Comparison of ENCODE assay signal across 21 cellular contexts in genomic region chr16:83682126-83682857, GRCh38.
"Had no signal": no experiment of that assay in that cellular context is flagged by ENCODE, and none has a peak within 500 bp of the region (broad histone marks: within the 10 kb centered on the region; RNA-seq: fewer than 3 reads in every experiment).

No MANE protein-coding gene starts in this region.

- H3K4me3 ChIP-seq: coronary artery, heart left ventricle, mucosa of descending colon, sigmoid colon, thyroid gland had no signal

- DNase-seq: activated CD4-positive, alpha-beta T cell treated with anti-CD3 and anti-CD28 coated beads, Interleukin-2, amount 10 ng/mL, durations not matched to agents 7 days and 5 days; activated CD4-positive, CD25-positive, alpha-beta regulatory T cell; activated CD8-positive, alpha-beta memory T cell treated with anti-CD3 and anti-CD28 coated beads, Interleukin-2, amount 50 U/mL, for 4 hours; activated effector memory CD4-positive, alpha-beta T cell treated with Interleukin-2 at 50 U/mL for 16 hours; activated naive CD4-positive, alpha-beta T cell treated with anti-CD3 and anti-CD28 coated beads, Interleukin-2, amount 10 ng/mL, durations not matched to agents 7 days and 5 days; activated naive CD8-positive, alpha-beta T cell treated with anti-CD3 and anti-CD28 coated beads, Interleukin-2, amount 50 U/mL, for 24 hours; activated T-cell treated with anti-CD3 and anti-CD28 coated beads, Interleukin-2, amount 50 U/mL, for 4 hours; anterior cingulate cortex; brain microvascular endothelial cell; central memory CD4-positive, alpha-beta T cell; erythroblast; heart left ventricle; left ventricle myocardium superior; mucosa of descending colon; naive B cell; sigmoid colon; stimulated activated naive B cell treated with anti-CD40 and anti-IgM and Interleukin-4, amounts not matched to agents 10 μg/mL and 1 μg/mL and 100 μg/mL, for 72 hours; T-cell had no signal

- H3K27me3 ChIP-seq: brain microvascular endothelial cell, heart left ventricle, sigmoid colon, thyroid gland had no signal

- H3K9ac ChIP-seq: parathyroid adenoma had no signal

- H3K27me3 Mint-ChIP-seq: activated CD4-positive, alpha-beta T cell treated with anti-CD3 and anti-CD28 coated beads, Interleukin-2, amount 10 ng/mL, durations not matched to agents 7 days and 5 days; activated naive CD4-positive, alpha-beta T cell treated with anti-CD3 and anti-CD28 coated beads, Interleukin-2, amount 10 ng/mL, durations not matched to agents 7 days and 5 days; activated naive CD8-positive, alpha-beta T cell treated with anti-CD3 and anti-CD28 coated beads, Interleukin-2, amount 50 U/mL, for 24 hours had no signal

- H3K4me3 Mint-ChIP-seq: activated CD4-positive, alpha-beta T cell treated with anti-CD3 and anti-CD28 coated beads, Interleukin-2, amount 10 ng/mL, durations not matched to agents 7 days and 5 days; activated naive CD4-positive, alpha-beta T cell treated with anti-CD3 and anti-CD28 coated beads, Interleukin-2, amount 10 ng/mL, durations not matched to agents 7 days and 5 days; activated naive CD8-positive, alpha-beta T cell treated with anti-CD3 and anti-CD28 coated beads, Interleukin-2, amount 50 U/mL, for 24 hours; activated T-cell treated with anti-CD3 and anti-CD28 coated beads, Interleukin-2, amount 50 U/mL, for 4 hours; naive B cell; stimulated activated naive B cell treated with anti-CD40 and anti-IgM and Interleukin-4, amounts not matched to agents 10 μg/mL and 1 μg/mL and 100 μg/mL, for 72 hours; T-cell had no signal

- H3K9me3 Mint-ChIP-seq: activated CD4-positive, alpha-beta T cell treated with anti-CD3 and anti-CD28 coated beads, Interleukin-2, amount 10 ng/mL, durations not matched to agents 7 days and 5 days; activated naive CD4-positive, alpha-beta T cell treated with anti-CD3 and anti-CD28 coated beads, Interleukin-2, amount 10 ng/mL, durations not matched to agents 7 days and 5 days; activated naive CD8-positive, alpha-beta T cell treated with anti-CD3 and anti-CD28 coated beads, Interleukin-2, amount 50 U/mL, for 24 hours; activated T-cell treated with anti-CD3 and anti-CD28 coated beads, Interleukin-2, amount 50 U/mL, for 4 hours; naive B cell; stimulated activated naive B cell treated with anti-CD40 and anti-IgM and Interleukin-4, amounts not matched to agents 10 μg/mL and 1 μg/mL and 100 μg/mL, for 72 hours; T-cell had no signal

- H3K9me3 ChIP-seq: heart left ventricle, mucosa of descending colon, sigmoid colon, thyroid gland had no signal

- ATAC-seq: activated naive CD8-positive, alpha-beta T cell treated with anti-CD3 and anti-CD28 coated beads, Interleukin-2, amount 50 U/mL, for 24 hours; activated T-cell treated with anti-CD3 and anti-CD28 coated beads, Interleukin-2, amount 50 U/mL, for 4 hours; heart left ventricle; left ventricle myocardium superior; mucosa of descending colon; stimulated activated naive B cell treated with anti-CD40 and anti-IgM and Interleukin-4, amounts not matched to agents 10 μg/mL and 1 μg/mL and 100 μg/mL, for 72 hours; T-cell had no signal

- H3K4me1 Mint-ChIP-seq: activated CD4-positive, alpha-beta T cell treated with anti-CD3 and anti-CD28 coated beads, Interleukin-2, amount 10 ng/mL, durations not matched to agents 7 days and 5 days; activated naive CD4-positive, alpha-beta T cell treated with anti-CD3 and anti-CD28 coated beads, Interleukin-2, amount 10 ng/mL, durations not matched to agents 7 days and 5 days; activated naive CD8-positive, alpha-beta T cell treated with anti-CD3 and anti-CD28 coated beads, Interleukin-2, amount 50 U/mL, for 24 hours; naive B cell; T-cell had no signal

- H2AFZ ChIP-seq: parathyroid adenoma had no signal

- H3K27ac Mint-ChIP-seq: activated CD4-positive, alpha-beta T cell treated with anti-CD3 and anti-CD28 coated beads, Interleukin-2, amount 10 ng/mL, durations not matched to agents 7 days and 5 days; activated naive CD4-positive, alpha-beta T cell treated with anti-CD3 and anti-CD28 coated beads, Interleukin-2, amount 10 ng/mL, durations not matched to agents 7 days and 5 days; activated naive CD8-positive, alpha-beta T cell treated with anti-CD3 and anti-CD28 coated beads, Interleukin-2, amount 50 U/mL, for 24 hours; naive B cell; stimulated activated naive B cell treated with anti-CD40 and anti-IgM and Interleukin-4, amounts not matched to agents 10 μg/mL and 1 μg/mL and 100 μg/mL, for 72 hours; T-cell had no signal

- H3K36me3 ChIP-seq: brain microvascular endothelial cell, sigmoid colon, thyroid gland had no signal

- H3K27ac ChIP-seq: brain microvascular endothelial cell, coronary artery, heart left ventricle, parathyroid adenoma, sigmoid colon, thyroid gland had no signal

- H3K36me3 Mint-ChIP-seq: activated naive CD4-positive, alpha-beta T cell treated with anti-CD3 and anti-CD28 coated beads, Interleukin-2, amount 10 ng/mL, durations not matched to agents 7 days and 5 days; naive B cell; stimulated activated naive B cell treated with anti-CD40 and anti-IgM and Interleukin-4, amounts not matched to agents 10 μg/mL and 1 μg/mL and 100 μg/mL, for 72 hours; T-cell had no signal

- H3K4me1 ChIP-seq: heart left ventricle, parathyroid adenoma, sigmoid colon, thyroid gland had no signal
